ENCODE assay signal across 14 cellular contexts in genomic region chr13:23506071-23506820, GRCh38.
A peak's percentile ranks its signal among the peaks of the same experiment; 100 is the strongest.
DNase-seq lines count a peak whose midpoint lies in the region; ATAC-seq, FAIRE-seq and TF ChIP-seq lines count a peak whose summit lies in the region.
"Had no signal": no experiment of that assay in that cellular context is flagged by ENCODE, and none has a peak within 500 bp of the region (broad histone marks: within the 10 kb centered on the region; RNA-seq: fewer than 3 reads in every experiment).

No MANE protein-coding gene starts in this region.

- H3K4me3 Mint-ChIP-seq in neural crest cell, result no peak overlapping the region
- no peak overlapping the region for H3K4me3 Mint-ChIP-seq in activated CD4-positive, alpha-beta memory T cell treated with anti-CD3 and anti-CD28 coated beads for 36 hours
- H3K4me3 Mint-ChIP-seq: activated CD8-positive, alpha-beta T cell treated with anti-CD3 and anti-CD28 coated beads for 36 hours; activated naive CD4-positive, alpha-beta T cell treated with anti-CD3 and anti-CD28 coated beads, Interleukin-2, amount 50 U/mL, for 24 hours had no signal

- no peak for TF ChIP-seq EP300 in upper lobe of left lung (IDR thresholded peaks at IDR 0.05)

- POLR2A ChIA-PET in activated CD4-positive, alpha-beta memory T cell treated with anti-CD3 and anti-CD28 coated beads for 36 hours (lab: Charles Lee), result no interaction called here

- no peak for FAIRE-seq in RCC 7860 (lab: Jason Lieb, UNC)

- CTCF ChIA-PET in activated CD4-positive, alpha-beta memory T cell treated with anti-CD3 and anti-CD28 coated beads for 36 hours (lab: Charles Lee), result no interaction called here

- DNase-seq in DMS 273 (lab: John Stamatoyannopoulos, UW; ENCODE audit: unreplicated experiment), result peak; percentile 74
- peak; percentile 95 for DNase-seq in RPMI7951 (ENCODE audit: low read depth)
- peak; percentile 78 for DNase-seq in fibroblast of peridontal ligament (ENCODE audit: extremely low read depth)
- no peak for DNase-seq in neural crest cell (ENCODE audit: low read depth, low spot score)
- no peak for DNase-seq in activated CD4-positive, alpha-beta memory T cell treated with anti-CD3 and anti-CD28 coated beads for 36 hours
- no peak for DNase-seq in upper lobe of left lung
- DNase-seq in RCC 7860 (ENCODE audit: low spot score), result no peak
- DNase-seq: activated CD8-positive, alpha-beta T cell treated with anti-CD3 and anti-CD28 coated beads for 36 hours; NCI-H187; right lobe of liver had no signal

- H3K4me3 ChIP-seq in upper lobe of left lung, result no peak overlapping the region
- H3K4me3 ChIP-seq: BLaER1 treated with 17β-estradiol and CSF1 and Interleukin-3, amounts not matched to agents 10 nM and 100 nM; coronary artery; right lobe of liver had no signal

- ATAC-seq in upper lobe of left lung (ENCODE audit: low FRiP score in 2 of 2) (no peak), GM19395 (IDR thresholded peaks at IDR 0.05; ENCODE audit: unreplicated experiment) (no peak)
- ATAC-seq: activated CD8-positive, alpha-beta T cell treated with anti-CD3 and anti-CD28 coated beads for 36 hours; right lobe of liver had no signal

- H3K27ac Mint-ChIP-seq in neural crest cell (ENCODE audit: unreplicated experiment), result peak overlapping the region; percentile 81
- no peak overlapping the region for H3K27ac Mint-ChIP-seq in activated CD4-positive, alpha-beta memory T cell treated with anti-CD3 and anti-CD28 coated beads for 36 hours
- H3K27ac Mint-ChIP-seq: activated CD8-positive, alpha-beta T cell treated with anti-CD3 and anti-CD28 coated beads for 36 hours; activated naive CD4-positive, alpha-beta T cell treated with anti-CD3 and anti-CD28 coated beads, Interleukin-2, amount 50 U/mL, for 24 hours had no signal

- peaks cover 35% of the 10 kb centered on the region for H3K4me1 Mint-ChIP-seq in neural crest cell
- H3K4me1 Mint-ChIP-seq in activated CD4-positive, alpha-beta memory T cell treated with anti-CD3 and anti-CD28 coated beads for 36 hours (ENCODE audit: low read depth), result no peaks in the 10 kb centered on the region
- H3K4me1 Mint-ChIP-seq: activated naive CD4-positive, alpha-beta T cell treated with anti-CD3 and anti-CD28 coated beads, Interleukin-2, amount 50 U/mL, for 24 hours had no signal

- H3K27me3 ChIP-seq in upper lobe of left lung, result no peaks in the 10 kb centered on the region
- H3K27me3 ChIP-seq: BLaER1 treated with 17β-estradiol and CSF1 and Interleukin-3, amounts not matched to agents 10 nM and 100 nM; right lobe of liver had no signal

- intact Hi-C loops in activated CD4-positive, alpha-beta memory T cell treated with anti-CD3 and anti-CD28 coated beads for 36 hours (cut with micrococcal nuclease), result no loop called here

- TF ChIP-seq CTCF in neural crest cell (conservative IDR thresholded peaks at IDR 0.05) (no peak), upper lobe of left lung (IDR thresholded peaks at IDR 0.05) (no peak)

- peaks cover 0 to 3% (median 0%) of the 10 kb centered on the region in 4 donors for H3K4me1 ChIP-seq in upper lobe of left lung
- H3K4me1 ChIP-seq: right lobe of liver had no signal

- H3K36me3 ChIP-seq in upper lobe of left lung, result no peaks in the 10 kb centered on the region
- H3K36me3 ChIP-seq: BLaER1 treated with 17β-estradiol and CSF1 and Interleukin-3, amounts not matched to agents 10 nM and 100 nM; right lobe of liver had no signal

- H3K27ac ChIP-seq in upper lobe of left lung, result no peak overlapping the region
- H3K27ac ChIP-seq: BLaER1 treated with 17β-estradiol and CSF1 and Interleukin-3, amounts not matched to agents 10 nM and 100 nM; coronary artery; right lobe of liver had no signal

- no peaks in the 10 kb centered on the region for H3K36me3 Mint-ChIP-seq in neural crest cell (ENCODE audit: low read depth)
- no peaks in the 10 kb centered on the region for H3K36me3 Mint-ChIP-seq in activated CD4-positive, alpha-beta memory T cell treated with anti-CD3 and anti-CD28 coated beads for 36 hours
- H3K36me3 Mint-ChIP-seq: activated naive CD4-positive, alpha-beta T cell treated with anti-CD3 and anti-CD28 coated beads, Interleukin-2, amount 50 U/mL, for 24 hours had no signal

- no peaks in the 10 kb centered on the region for H3K9me3 Mint-ChIP-seq in neural crest cell
- H3K9me3 Mint-ChIP-seq in activated CD4-positive, alpha-beta memory T cell treated with anti-CD3 and anti-CD28 coated beads for 36 hours, result no peaks in the 10 kb centered on the region
- H3K9me3 Mint-ChIP-seq: activated CD8-positive, alpha-beta T cell treated with anti-CD3 and anti-CD28 coated beads for 36 hours; activated naive CD4-positive, alpha-beta T cell treated with anti-CD3 and anti-CD28 coated beads, Interleukin-2, amount 50 U/mL, for 24 hours had no signal

- H3K9me3 ChIP-seq in upper lobe of left lung, result no peaks in the 10 kb centered on the region
- H3K9me3 ChIP-seq: BLaER1 treated with 17β-estradiol and CSF1 and Interleukin-3, amounts not matched to agents 10 nM and 100 nM; right lobe of liver had no signal

- no peaks in the 10 kb centered on the region for H3K27me3 Mint-ChIP-seq in neural crest cell (ENCODE audit: low read depth)
- peaks cover 6% of the 10 kb centered on the region for H3K27me3 Mint-ChIP-seq in activated CD4-positive, alpha-beta memory T cell treated with anti-CD3 and anti-CD28 coated beads for 36 hours

- TF ChIP-seq POLR2A in upper lobe of left lung (IDR thresholded peaks at IDR 0.05), result no peak

- 74 to 87% methylated on average over 8 of the region's 8 CpGs for WGBS in upper lobe of left lung, 2 donors

Comparison
In these comparisons a context has a peak if more than half of its experiments do, and no peak if none do; other contexts are left out.
1. DNase-seq: peak in DMS 273 (single experiment), RPMI7951 (single experiment) and fibroblast of peridontal ligament (single experiment); none in neural crest cell (single experiment), activated CD4-positive, alpha-beta memory T cell treated with anti-CD3 and anti-CD28 coated beads for 36 hours (single experiment), upper lobe of left lung (0 of 2) and RCC 7860 (single experiment).